Comparison of ENCODE assay signal across 31 cellular contexts in the genomic region with DNA sequence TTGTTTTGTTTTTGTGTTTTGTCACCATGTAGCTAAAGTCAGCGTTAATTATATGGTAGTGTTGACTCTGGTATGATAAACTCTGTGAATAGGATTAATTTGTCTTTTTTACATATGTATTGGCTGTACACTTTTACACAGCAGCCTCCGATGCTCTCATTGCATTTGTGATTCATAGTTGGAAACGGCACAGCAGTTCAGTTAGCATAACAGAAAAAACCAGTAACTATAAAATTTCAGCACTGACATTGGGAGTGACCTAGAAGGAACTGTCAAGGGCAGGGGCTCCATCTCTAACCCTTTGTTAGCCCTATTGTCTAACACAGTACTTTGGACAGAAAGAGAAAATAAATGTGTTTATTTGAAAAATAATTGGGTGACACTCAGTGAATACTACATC. TPM values are rescaled to one million over a fixed set of nuclear protein-coding genes. Genes with fewer than 3 reads are reported as not detected.
"Had no signal": no experiment of that assay in that cellular context is flagged by ENCODE, and none has a peak within 500 bp of the region (broad histone marks: within the 10 kb centered on the region; RNA-seq: fewer than 3 reads in every experiment).

No MANE protein-coding gene starts in this region.

- DNase-seq: activated CD4-positive, alpha-beta T cell treated with anti-CD3 and anti-CD28 coated beads for 48 hours; activated CD4-positive, alpha-beta T cell treated with anti-CD3 and anti-CD28 coated beads, Interleukin-2, amount 50 U/mL, for 48 hours; activated CD8-positive, alpha-beta memory T cell treated with anti-CD3 and anti-CD28 coated beads for 24 hours; activated effector memory CD4-positive, alpha-beta T cell treated with Interleukin-2 at 50 U/mL for 16 hours; activated naive CD4-positive, alpha-beta T cell treated with Interleukin-2 at 50 U/mL for 16 hours; adrenal gland; caudate nucleus; dermis blood vessel endothelial cell; effector CD4-positive, alpha-beta T cell; foreskin keratinocyte; heart left ventricle; hypothalamus; left lung; lower lobe of right lung; mesendoderm; posterior cingulate gyrus; right cardiac atrium; spleen; stimulated activated naive CD4-positive, alpha-beta T cell; T-helper 9 cell; tibial artery; upper lobe of right lung; WERI-Rb-1 had no signal

- H3K27me3 ChIP-seq: ascending aorta, esophagus muscularis mucosa, foreskin keratinocyte, tibial artery had no signal

- H3K27ac ChIP-seq: adrenal gland, ascending aorta, esophagus muscularis mucosa, foreskin keratinocyte, heart left ventricle, left lung, lower lobe of right lung, spleen, suprapubic skin, tibial artery, upper lobe of right lung, WERI-Rb-1 had no signal

- H3K27ac Mint-ChIP-seq: activated naive CD8-positive, alpha-beta T cell; brain; natural killer cell treated with Interleukin-12 subunit alpha and Interleukin-12 subunit beta and Interleukin-15 and Interleukin-18, amount 100 ng/mL, for 72 hours; T-helper 1 cell treated with Interleukin-12 subunit alpha and Interleukin-12 subunit beta and Interleukin-4 antibody, amounts not matched to agents 30 μg/mL and 1 μg/mL, for 36 hours had no signal

- H3K36me3 ChIP-seq: adrenal gland, ascending aorta, esophagus muscularis mucosa, heart left ventricle, left lung, lower lobe of right lung, spleen, suprapubic skin, tibial artery, upper lobe of right lung, WERI-Rb-1 had no signal

- H3K9me3 ChIP-seq: adrenal gland, ascending aorta, esophagus muscularis mucosa, heart left ventricle, left lung, lower lobe of right lung, spleen, suprapubic skin, tibial artery, upper lobe of right lung had no signal

- H3K4me1 ChIP-seq: ascending aorta had no signal

- H3K4me3 Mint-ChIP-seq: activated naive CD8-positive, alpha-beta T cell; brain; natural killer cell treated with Interleukin-12 subunit alpha and Interleukin-12 subunit beta and Interleukin-15 and Interleukin-18, amount 100 ng/mL, for 72 hours; T-helper 1 cell treated with Interleukin-12 subunit alpha and Interleukin-12 subunit beta and Interleukin-4 antibody, amounts not matched to agents 30 μg/mL and 1 μg/mL, for 36 hours had no signal

- H3K36me3 Mint-ChIP-seq: activated naive CD8-positive, alpha-beta T cell; brain; natural killer cell treated with Interleukin-12 subunit alpha and Interleukin-12 subunit beta and Interleukin-15 and Interleukin-18, amount 100 ng/mL, for 72 hours had no signal

- ATAC-seq: activated CD4-positive, CD25-positive, alpha-beta regulatory T cell treated with anti-CD3 and anti-CD28 coated beads, Interleukin-2, amount 50 U/mL, for 24 hours; foreskin keratinocyte; heart left ventricle; left lung; lower lobe of right lung; natural killer cell treated with Interleukin-12 subunit alpha and Interleukin-12 subunit beta and Interleukin-15 and Interleukin-18, amount 100 ng/mL, for 72 hours; right cardiac atrium; upper lobe of right lung had no signal

- H3K9me3 Mint-ChIP-seq: natural killer cell treated with Interleukin-12 subunit alpha and Interleukin-12 subunit beta and Interleukin-15 and Interleukin-18, amount 100 ng/mL, for 72 hours; T-helper 1 cell treated with Interleukin-12 subunit alpha and Interleukin-12 subunit beta and Interleukin-4 antibody, amounts not matched to agents 30 μg/mL and 1 μg/mL, for 36 hours had no signal

- H3K4me3 ChIP-seq: adrenal gland, ascending aorta, esophagus muscularis mucosa, heart left ventricle, left lung, lower lobe of right lung, spleen, suprapubic skin, tibial artery, upper lobe of right lung had no signal

RNA-seq across cellular contexts. Expression of a gene that starts 5.6 kb away (rescaled TPM):
- total RNA-seq: suprapubic skin had no signal
